In genomic region chr20:50110141-50111047, GRCh38 we compare ENCODE assay signal across 8 cellular contexts. TPM values are rescaled to one million over a fixed set of nuclear protein-coding genes. Genes with fewer than 3 reads are reported as not detected.
DNase-seq lines count a peak whose midpoint lies in the region; ATAC-seq and TF ChIP-seq lines count a peak whose summit lies in the region.

No MANE protein-coding gene starts in this region.

- H3K4me1 ChIP-seq in neutrophil (ENCODE audit: control insufficient read depth in 1 of 2, insufficient read depth in 1 of 2, low read depth in 1 of 2, low read length in 1 of 2) = peaks cover 48 to 50% of the 10 kb centered on the region in 2 experiments

- DNase-seq in GM06990 (ENCODE audit: extremely low read depth, insufficient read length) (peak; percentile 38), RPMI8226 (peak; percentile 63), dermis microvascular lymphatic vessel endothelial cell (ENCODE audit: low read depth in 2 of 2) (peak; percentile 30 to 83), COLO829 (ENCODE audit: low spot score) (no peak), iPS-NIHi11 (ENCODE audit: low spot score) (no peak), substantia nigra (lab: John Stamatoyannopoulos, UW) (no peak)

- H3K9me3 ChIP-seq in neutrophil = no peaks in the 10 kb centered on the region

- peak overlapping the region; percentile 55 for H3K27ac ChIP-seq in neutrophil
- H3K27ac ChIP-seq in substantia nigra (ENCODE audit: low read depth, low read length, poor library complexity, severe bottlenecking) = no peak overlapping the region

- peak overlapping the region; percentile 78 for H3K4me3 ChIP-seq in GM06990 (replicated peaks; ENCODE audit: low read depth, low read length)
- no peak overlapping the region for H3K4me3 ChIP-seq in neutrophil (ENCODE audit: low read depth in 1 of 2, low read length in 1 of 2)

- H3K36me3 ChIP-seq in GM06990 (ENCODE audit: control insufficient read depth, insufficient read depth, low read length) (peaks cover 3% of the 10 kb centered on the region), neutrophil (peaks cover 5% of the 10 kb centered on the region)

- TF ChIP-seq CTCF in GM06990 (IDR thresholded peaks at IDR 0.05; ENCODE audit: insufficient read depth, low read length, poor library complexity, severe bottlenecking) (no peak), neutrophil (IDR thresholded peaks at IDR 0.05) (no peak)

- peak; percentile 27 for ATAC-seq in HG02642 (IDR thresholded peaks at IDR 0.05; ENCODE audit: poor library complexity, unreplicated experiment)

- H3K27me3 ChIP-seq in GM06990 (replicated peaks; ENCODE audit: control insufficient read depth, insufficient read depth, low read length) (no peaks in the 10 kb centered on the region), neutrophil (no peaks in the 10 kb centered on the region)

RNA-seq across cellular contexts. Expression of gene UBE2V1, which starts 2.6 kb away (rescaled TPM):
- 23.6 and 37.2 TPM in 2 replicates for total RNA-seq in dermis microvascular lymphatic vessel endothelial cell

RNA-seq across cellular contexts. Expression of gene PEDS1, which starts 43.1 kb away (rescaled TPM):
- 11.2 and 20.0 TPM in 2 replicates for total RNA-seq in dermis microvascular lymphatic vessel endothelial cell

Comparison
In these comparisons a context has a peak if more than half of its experiments do, and no peak if none do; other contexts are left out.
1. DNase-seq: peak in GM06990 (single experiment), RPMI8226 (single experiment) and dermis microvascular lymphatic vessel endothelial cell (2 of 2); none in COLO829 (single experiment), iPS-NIHi11 (single experiment) and substantia nigra (0 of 49).